In the genomic region with DNA sequence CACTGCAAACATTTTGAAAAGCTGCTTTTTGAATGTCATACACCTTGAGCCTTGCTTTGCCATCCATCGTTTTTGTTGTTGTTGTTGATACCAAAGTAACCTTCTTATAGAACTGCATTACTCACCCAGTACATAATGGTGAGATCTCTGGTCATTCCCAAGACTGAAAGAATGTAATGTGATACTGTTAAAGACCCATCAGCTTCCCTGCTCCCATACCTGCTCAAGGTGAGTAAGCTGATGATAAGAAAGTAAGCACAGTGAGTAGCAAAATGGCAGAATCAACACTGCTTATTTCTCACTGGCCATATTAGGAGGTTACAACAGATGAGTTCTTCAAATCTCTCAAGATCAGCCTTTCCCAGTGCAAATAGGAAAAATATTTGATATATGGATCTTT, we compare ENCODE assay signal across 19 cellular contexts.
"Had no signal": no experiment of that assay in that cellular context is flagged by ENCODE, and none has a peak within 500 bp of the region (broad histone marks: within the 10 kb centered on the region; RNA-seq: fewer than 3 reads in every experiment).

No MANE protein-coding gene starts in this region.

- DNase-seq: cortex of kidney; effector memory CD4-positive, alpha-beta T cell; esophagus squamous epithelium; foreskin fibroblast; mucosa of descending colon; naive thymus-derived CD8-positive, alpha-beta T cell; sigmoid colon; stimulated activated CD4-positive, alpha-beta T cell treated with anti-CD3 and anti-CD28 coated beads, Interleukin-2, amount 100 ng/mL, for 24 hours; stimulated activated CD4-positive, alpha-beta T cell treated with anti-CD3 and anti-CD28 coated beads, Interleukin-4, amount 100 ng/mL, for 4 hours; stimulated activated naive B cell treated with anti-CD40 and anti-IgM and Interleukin-4, amounts not matched to agents 10 μg/mL and 1 μg/mL and 100 μg/mL, for 72 hours; stimulated activated naive CD8-positive, alpha-beta T cell treated with anti-CD3 and anti-CD28 coated beads, Interleukin-15, amount 100 ng/mL, for 72 hours; testis; upper lobe of right lung had no signal

- H3K4me1 ChIP-seq: esophagus squamous epithelium, sigmoid colon, testis, tibial nerve, upper lobe of right lung, vagina had no signal

- H3K4me3 ChIP-seq: esophagus squamous epithelium, mucosa of descending colon, sigmoid colon, skin epidermis, testis, tibial nerve, upper lobe of right lung, vagina had no signal

- FAIRE-seq: endometrium had no signal

- H3K4me1 Mint-ChIP-seq: naive thymus-derived CD8-positive, alpha-beta T cell; stimulated activated naive B cell treated with anti-CD40 and anti-IgM and Interleukin-4, amounts not matched to agents 10 μg/mL and 1 μg/mL and 100 μg/mL, for 72 hours; stimulated activated naive CD8-positive, alpha-beta T cell treated with anti-CD3 and anti-CD28 coated beads, Interleukin-15, amount 100 ng/mL, for 72 hours had no signal

- H3K27me3 Mint-ChIP-seq: stimulated activated naive B cell treated with anti-CD40 and anti-IgM and Interleukin-4, amounts not matched to agents 10 μg/mL and 1 μg/mL and 100 μg/mL, for 72 hours; stimulated activated naive CD8-positive, alpha-beta T cell treated with anti-CD3 and anti-CD28 coated beads, Interleukin-15, amount 100 ng/mL, for 72 hours had no signal

- H3K9me3 Mint-ChIP-seq: stimulated activated naive CD8-positive, alpha-beta T cell treated with anti-CD3 and anti-CD28 coated beads, Interleukin-15, amount 100 ng/mL, for 72 hours had no signal

- ATAC-seq: mucosa of descending colon; naive thymus-derived CD8-positive, alpha-beta T cell; stimulated activated naive B cell treated with anti-CD40 and anti-IgM and Interleukin-4, amounts not matched to agents 10 μg/mL and 1 μg/mL and 100 μg/mL, for 72 hours; stimulated activated naive CD8-positive, alpha-beta T cell treated with anti-CD3 and anti-CD28 coated beads, Interleukin-15, amount 100 ng/mL, for 72 hours; upper lobe of right lung had no signal

- H3K36me3 Mint-ChIP-seq: naive thymus-derived CD8-positive, alpha-beta T cell; stimulated activated naive B cell treated with anti-CD40 and anti-IgM and Interleukin-4, amounts not matched to agents 10 μg/mL and 1 μg/mL and 100 μg/mL, for 72 hours had no signal

- H3K27ac Mint-ChIP-seq: naive thymus-derived CD8-positive, alpha-beta T cell; stimulated activated naive B cell treated with anti-CD40 and anti-IgM and Interleukin-4, amounts not matched to agents 10 μg/mL and 1 μg/mL and 100 μg/mL, for 72 hours; stimulated activated naive CD8-positive, alpha-beta T cell treated with anti-CD3 and anti-CD28 coated beads, Interleukin-15, amount 100 ng/mL, for 72 hours had no signal

- H3K27ac ChIP-seq: epithelial cell of prostate, esophagus squamous epithelium, neutrophil, sigmoid colon, skin epidermis, testis, tibial nerve, upper lobe of right lung, vagina had no signal

- H3K36me3 ChIP-seq: esophagus squamous epithelium, neutrophil, sigmoid colon, tibial nerve, upper lobe of right lung, vagina had no signal

- H3K4me3 Mint-ChIP-seq: naive thymus-derived CD8-positive, alpha-beta T cell; stimulated activated naive B cell treated with anti-CD40 and anti-IgM and Interleukin-4, amounts not matched to agents 10 μg/mL and 1 μg/mL and 100 μg/mL, for 72 hours; stimulated activated naive CD8-positive, alpha-beta T cell treated with anti-CD3 and anti-CD28 coated beads, Interleukin-15, amount 100 ng/mL, for 72 hours had no signal

- H3K27me3 ChIP-seq: esophagus squamous epithelium, neutrophil, sigmoid colon, testis, tibial nerve, upper lobe of right lung, vagina had no signal

- H3K9me3 ChIP-seq: esophagus squamous epithelium, mucosa of descending colon, neutrophil, sigmoid colon, testis, tibial nerve, upper lobe of right lung, vagina had no signal
